In the genomic region with DNA sequence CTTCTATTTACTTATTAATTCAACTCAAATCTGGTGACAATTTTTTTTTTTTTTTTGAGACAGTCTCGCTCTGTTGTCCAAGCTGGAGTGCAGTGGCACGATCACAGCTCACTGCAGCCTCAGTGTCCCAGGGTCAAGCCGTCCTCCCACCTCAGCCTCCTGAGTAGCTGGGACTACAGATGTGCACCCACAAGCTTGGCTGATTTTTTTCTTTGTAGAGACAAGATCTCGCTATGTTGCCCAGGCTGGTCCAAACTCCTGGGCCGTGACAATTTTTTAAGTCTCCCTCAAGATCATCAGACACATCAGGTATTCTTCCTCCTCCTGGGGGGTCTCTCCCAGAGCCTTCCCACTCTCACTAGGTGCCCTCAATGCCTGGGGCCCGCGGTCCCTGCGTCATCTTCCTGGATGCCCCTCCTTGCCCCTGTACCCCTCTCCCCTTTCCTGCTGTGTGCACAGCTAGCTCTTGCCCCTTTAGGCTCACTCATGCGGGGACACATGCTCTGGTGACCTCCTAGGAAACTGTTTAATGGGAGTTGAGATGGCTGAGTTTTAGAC, we compare ENCODE assay signal across 1 cellular context.
TF ChIP-seq lines count a peak whose summit lies in the region.

No MANE protein-coding gene starts in this region.

TF ChIP-seq in SK-N-SH, 30 proteins besides CTCF, POLR2A, EP300 and RAD21 (continued from another document):
- TF ChIP-seq, protein P1, sequence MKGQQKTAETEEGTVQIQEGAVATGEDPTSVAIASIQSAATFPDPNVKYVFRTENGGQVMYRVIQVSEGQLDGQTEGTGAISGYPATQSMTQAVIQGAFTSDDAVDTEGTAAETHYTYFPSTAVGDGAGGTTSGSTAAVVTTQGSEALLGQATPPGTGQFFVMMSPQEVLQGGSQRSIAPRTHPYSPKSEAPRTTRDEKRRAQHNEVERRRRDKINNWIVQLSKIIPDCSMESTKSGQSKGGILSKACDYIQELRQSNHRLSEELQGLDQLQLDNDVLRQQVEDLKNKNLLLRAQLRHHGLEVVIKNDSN (IDR thresholded peaks at IDR 0.05; ENCODE audit: borderline replicate concordance, low read depth): no peak
- TF ChIP-seq TCF12 (IDR thresholded peaks at IDR 0.05) (no peak), NRF1 (IDR thresholded peaks at IDR 0.05; ENCODE audit: low read depth, low read length) (no peak), EZH2phosphoT487 (IDR thresholded peaks at IDR 0.05; ENCODE audit: borderline replicate concordance, low read depth) (no peak), TEAD4 (IDR thresholded peaks at IDR 0.05; ENCODE audit: borderline replicate concordance, insufficient read depth) (no peak), GABPA (IDR thresholded peaks at IDR 0.05; ENCODE audit: low read depth) (no peak), FOXJ3 (CRISPR knock-in tag; IDR thresholded peaks at IDR 0.05) (no peak), ELF1 (IDR thresholded peaks at IDR 0.05) (no peak), RCOR1 (IDR thresholded peaks at IDR 0.05; ENCODE audit: low read length) (no peak), YY1 (IDR thresholded peaks at IDR 0.05; ENCODE audit: low read depth) (no peak)
